In the genomic region with DNA sequence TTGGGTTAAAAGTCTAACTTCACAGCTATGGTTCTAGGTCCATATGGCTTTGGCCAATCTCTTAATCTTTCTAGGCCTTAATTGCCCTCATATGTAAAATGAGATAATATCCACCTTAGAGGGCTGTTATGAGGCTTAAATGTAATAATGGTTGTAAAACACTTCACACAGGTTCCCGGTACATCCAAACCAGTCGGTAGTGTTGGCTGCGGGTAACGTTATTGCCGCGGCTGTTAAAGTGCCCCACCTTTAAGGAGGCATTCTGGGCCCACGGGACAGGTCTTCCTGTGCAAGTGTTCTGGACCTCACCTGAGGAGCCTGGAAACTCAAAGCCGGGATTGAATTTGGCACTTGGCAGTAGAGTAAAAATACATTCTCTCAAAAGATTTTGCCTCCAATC, we compare ENCODE assay signal across 30 cellular contexts. TPM values are rescaled to one million over a fixed set of nuclear protein-coding genes. Genes with fewer than 3 reads are reported as not detected.
DNase-seq lines count a peak whose midpoint lies in the region; ATAC-seq and TF ChIP-seq lines count a peak whose summit lies in the region.
"Had no signal": no experiment of that assay in that cellular context is flagged by ENCODE, and none has a peak within 500 bp of the region (broad histone marks: within the 10 kb centered on the region; RNA-seq: fewer than 3 reads in every experiment).

No MANE protein-coding gene starts in this region.

- TF ChIP-seq CTCF in chondrocyte (IDR thresholded peaks at IDR 0.05) (no peak), sigmoid colon (IDR thresholded peaks at IDR 0.05) (no peak)

- H3K9me3 Mint-ChIP-seq in chondrocyte (ENCODE audit: low read depth), result no peaks in the 10 kb centered on the region
- H3K9me3 Mint-ChIP-seq: CD8-positive, alpha-beta T cell; GM23338; H9; HFFc6; IgD-negative memory B cell had no signal

- peaks cover 0 to 4% of the 10 kb centered on the region in 2 donors for H3K36me3 ChIP-seq in mucosa of rectum (ENCODE audit: control insufficient read depth in 2 of 2, insufficient read depth in 2 of 2, low read length in 2 of 2)
- no peaks in the 10 kb centered on the region for H3K36me3 ChIP-seq in sigmoid colon

- TF ChIP-seq POLR2A in sigmoid colon (IDR thresholded peaks at IDR 0.05), result no peak

- WGBS in sigmoid colon, 2 donors, result 17 to 73% methylated on average over 8 of the region's 8 CpGs

- DNase-seq in LoVo (ENCODE audit: low spot score) (peak; percentile 27), chondrocyte (ENCODE audit: low spot score) (no peak), sigmoid colon (peak; percentile 7)
- DNase-seq in stimulated activated CD4-positive, alpha-beta T cell treated with anti-CD3 and anti-CD28 coated beads, Interleukin-2, amount 100 ng/mL, for 48 hours, result no peak
- DNase-seq in activated CD4-positive, alpha-beta T cell treated with anti-CD3 and anti-CD28 coated beads for 1 hour, result no peak
- no peak for DNase-seq in stimulated activated CD4-positive, alpha-beta T cell treated with anti-CD3 and anti-CD28 coated beads, Interleukin-2, amount 100 ng/mL, for 24 hours
- DNase-seq: Caco-2; CD8-positive, alpha-beta T cell; H9; HFFc6; NCI-H1048; NCI-H1417 treated with DMSO at 0.1 percent for 48 hours; NCI-H1694 treated with DMSO at 0.1 percent for 48 hours; NCI-H2081 treated with DMSO at 0.1 percent for 48 hours; NCI-H2171 treated with DMSO at 0.1 percent for 48 hours; NCI-H345; NCI-H510A treated with DMSO at 0.1 percent for 48 hours; NCI-H774; SHP77 had no signal

- no peaks in the 10 kb centered on the region for H3K36me3 Mint-ChIP-seq in chondrocyte (ENCODE audit: low read depth)
- H3K36me3 Mint-ChIP-seq: CD8-positive, alpha-beta T cell; IgD-negative memory B cell had no signal

- peaks cover 77% of the 10 kb centered on the region for H3K4me1 Mint-ChIP-seq in chondrocyte (ENCODE audit: low read depth)
- H3K4me1 Mint-ChIP-seq: B cell, IgD-negative memory B cell had no signal

- H3K4me1 ChIP-seq in mucosa of rectum (ENCODE audit: control insufficient read depth in 2 of 2, insufficient read depth in 2 of 2, low read length in 2 of 2) (peaks cover 32 to 38% of the 10 kb centered on the region in 2 donors), sigmoid colon (peaks cover 0 to 6% (median 0%) of the 10 kb centered on the region in 4 donors)

- H3K9me3 ChIP-seq in mucosa of rectum (ENCODE audit: control insufficient read depth in 2 of 2, low read length in 2 of 2) (no peaks in the 10 kb centered on the region), sigmoid colon (no peaks in the 10 kb centered on the region)
- H3K9me3 ChIP-seq: Caco-2 had no signal

- no peak overlapping the region for H3K4me3 ChIP-seq in mucosa of rectum (ENCODE audit: low read length in 2 of 2)
- H3K4me3 ChIP-seq in sigmoid colon, result no peak overlapping the region
- H3K4me3 ChIP-seq: GM12878, GM23338 had no signal

- no peak for ATAC-seq in GM19463 (IDR thresholded peaks at IDR 0.05; ENCODE audit: unreplicated experiment)
- ATAC-seq: CD8-positive, alpha-beta T cell; GM12878; GM23338 had no signal

- H3K27me3 ChIP-seq in mucosa of rectum (ENCODE audit: control insufficient read depth in 2 of 2, insufficient read depth in 2 of 2, low read length in 2 of 2) (no peaks in the 10 kb centered on the region), sigmoid colon (peaks cover 0 to 14% (median 0%) of the 10 kb centered on the region in 3 donors)

- H3K27me3 Mint-ChIP-seq in chondrocyte (ENCODE audit: low read depth), result no peaks in the 10 kb centered on the region

- H3K27ac ChIP-seq in mucosa of rectum (ENCODE audit: low read depth in 2 of 2, low read length in 2 of 2) (peak overlapping the region; percentile 28 to 61), sigmoid colon (no peak overlapping the region)
- H3K27ac ChIP-seq: 22Rv1, C4-2B, HL-60, KMS-11, RWPE1 had no signal

- intact Hi-C loops in sigmoid colon (cut with DNase I), result no loop called here

- TF ChIP-seq EP300 in sigmoid colon (IDR thresholded peaks at IDR 0.05), result no peak

- H3K27ac Mint-ChIP-seq in chondrocyte (ENCODE audit: unreplicated experiment), result peak overlapping the region; percentile 88
- H3K27ac Mint-ChIP-seq: B cell; CD8-positive, alpha-beta T cell; GM23338; H9; HFFc6 had no signal

- H3K9ac ChIP-seq in mucosa of rectum (ENCODE audit: low read depth in 1 of 2, low read length in 2 of 2), result no peak overlapping the region
- H3K9ac ChIP-seq: KMS-11 had no signal

- H3K4me3 Mint-ChIP-seq in chondrocyte (ENCODE audit: unreplicated experiment), result no peak overlapping the region
- H3K4me3 Mint-ChIP-seq: B cell; CD8-positive, alpha-beta T cell; GM23338; H9; HFFc6; IgD-negative memory B cell had no signal

RNA-seq across cellular contexts. Expression of gene TSEN2, which starts 45.1 kb away (rescaled TPM):
- total RNA-seq in chondrocyte (8.6 to 14.5 TPM (median 8.7 TPM) in 3 replicates), sigmoid colon (10 to 100 TPM; 16.1 to 23.0 (median 20.4) TPM)
- polyA plus RNA-seq in sigmoid colon, result 10 to 100 TPM in 1 of 3 donors, 1 to 10 TPM in 2; 4.2 to 16.0 (median 5.3) TPM

Comparison
In these comparisons a context has a peak if more than half of its experiments do, and no peak if none do; other contexts are left out.
1. DNase-seq: peak in LoVo (single experiment) and sigmoid colon (single experiment); none in chondrocyte (single experiment), stimulated activated CD4-positive, alpha-beta T cell treated with anti-CD3 and anti-CD28 coated beads, Interleukin-2, amount 100 ng/mL, for 48 hours (0 of 2), activated CD4-positive, alpha-beta T cell treated with anti-CD3 and anti-CD28 coated beads for 1 hour (single experiment) and stimulated activated CD4-positive, alpha-beta T cell treated with anti-CD3 and anti-CD28 coated beads, Interleukin-2, amount 100 ng/mL, for 24 hours (0 of 2).
2. H3K27ac ChIP-seq: peak in mucosa of rectum (2 of 2); none in sigmoid colon (0 of 4).